1 cellular context compared by ENCODE assay signal in genomic region chr12:31361730-31362114, GRCh38.
TF ChIP-seq lines count a peak whose summit lies in the region.

No MANE protein-coding gene starts in this region.

TF ChIP-seq in GM23338, 12 proteins besides CTCF, POLR2A, EP300 and RAD21:
- TF ChIP-seq ETS1 (IDR thresholded peaks at IDR 0.05) (no peak), JUNB (IDR thresholded peaks at IDR 0.05; ENCODE audit: unreplicated experiment) (no peak), EZH2phosphoT487 (IDR thresholded peaks at IDR 0.05; ENCODE audit: unreplicated experiment) (no peak), ZNF462 (CRISPR knock-in tag; IDR thresholded peaks at IDR 0.05) (no peak), REST (IDR thresholded peaks at IDR 0.05; ENCODE audit: unreplicated experiment) (no peak), CREB1 (CRISPR knock-in tag; IDR thresholded peaks at IDR 0.05; ENCODE audit: low read depth) (no peak), STAT1 (IDR thresholded peaks at IDR 0.05; ENCODE audit: unreplicated experiment) (no peak), POLR2AphosphoS5 (IDR thresholded peaks at IDR 0.05; ENCODE audit: low read depth) (no peak), EZH2 (IDR thresholded peaks at IDR 0.05; ENCODE audit: low read depth, unreplicated experiment) (no peak), ZNF331 (CRISPR knock-in tag; IDR thresholded peaks at IDR 0.05; ENCODE audit: low read depth) (no peak), NANOG (IDR thresholded peaks at IDR 0.05; ENCODE audit: borderline replicate concordance) (no peak), ZNF114 (CRISPR knock-in tag; IDR thresholded peaks at IDR 0.05) (no peak)
